ENCODE assay signal across 23 cellular contexts in the genomic region with DNA sequence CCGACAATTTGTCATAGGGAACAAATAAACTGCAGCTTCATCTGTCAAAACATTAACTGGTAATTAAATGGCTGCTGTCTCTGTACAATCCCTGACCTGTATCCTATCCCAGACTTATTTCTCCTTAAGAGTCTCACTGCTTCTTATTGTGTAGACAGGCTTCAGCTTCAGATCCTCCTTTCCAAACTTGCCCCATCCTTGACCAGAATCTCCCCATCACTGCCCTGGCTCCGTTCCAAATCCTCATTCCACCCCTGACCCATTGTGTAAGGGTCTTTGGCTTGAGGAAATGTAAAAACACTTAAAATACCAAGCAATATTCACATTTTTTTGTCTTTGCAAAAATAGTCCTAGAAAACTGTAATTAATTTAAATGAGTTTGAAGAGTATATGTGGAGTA.
"Had no signal": no experiment of that assay in that cellular context is flagged by ENCODE, and none has a peak within 500 bp of the region (broad histone marks: within the 10 kb centered on the region; RNA-seq: fewer than 3 reads in every experiment).

No MANE protein-coding gene starts in this region.

- H3K4me3 ChIP-seq: cardiac muscle cell, lower lobe of right lung, neural progenitor cell, ovary, prostate gland, right atrium auricular region, thyroid gland had no signal

- H3K27ac Mint-ChIP-seq: activated naive CD4-positive, alpha-beta T cell treated with anti-CD3 and anti-CD28 coated beads for 36 hours; activated naive CD8-positive, alpha-beta T cell treated with anti-CD3 and anti-CD28 coated beads, Interleukin-2, amount 10 ng/mL, durations not matched to agents 7 days and 5 days; activated T-cell treated with anti-CD3 and anti-CD28 coated beads, Interleukin-2, amount 50 U/mL, for 72 hours; dendritic cell treated with granulocyte-macrophage colony-stimulating factor and Interleukin-4, amounts not matched to agents 40 ng/mL and 50 ng/mL, for 4 days; naive thymus-derived CD8-positive, alpha-beta T cell; neural progenitor cell; stimulated activated naive CD8-positive, alpha-beta T cell treated with anti-CD3 and anti-CD28 coated beads, Interleukin-15, Interleukin-2, amounts not matched to agents 100 ng/mL and 50 ng/mL, for 24 hours; T-helper 1 cell treated with Interleukin-12 subunit alpha and Interleukin-12 subunit beta and Interleukin-4 antibody, amounts not matched to agents 30 μg/mL and 1 μg/mL, for 36 hours had no signal

- H3K9me3 Mint-ChIP-seq: activated naive CD8-positive, alpha-beta T cell treated with anti-CD3 and anti-CD28 coated beads, Interleukin-2, amount 10 ng/mL, durations not matched to agents 7 days and 5 days; activated T-cell treated with anti-CD3 and anti-CD28 coated beads, Interleukin-2, amount 50 U/mL, for 72 hours; dendritic cell treated with granulocyte-macrophage colony-stimulating factor and Interleukin-4, amounts not matched to agents 40 ng/mL and 50 ng/mL, for 4 days; neural progenitor cell; T-helper 1 cell treated with Interleukin-12 subunit alpha and Interleukin-12 subunit beta and Interleukin-4 antibody, amounts not matched to agents 30 μg/mL and 1 μg/mL, for 36 hours had no signal

- H3K4me1 Mint-ChIP-seq: activated naive CD8-positive, alpha-beta T cell treated with anti-CD3 and anti-CD28 coated beads, Interleukin-2, amount 10 ng/mL, durations not matched to agents 7 days and 5 days; naive thymus-derived CD8-positive, alpha-beta T cell had no signal

- H3K27me3 Mint-ChIP-seq: dendritic cell treated with granulocyte-macrophage colony-stimulating factor and Interleukin-4, amounts not matched to agents 40 ng/mL and 50 ng/mL, for 4 days had no signal

- H3K4me3 Mint-ChIP-seq: activated naive CD4-positive, alpha-beta T cell treated with anti-CD3 and anti-CD28 coated beads for 36 hours; activated naive CD8-positive, alpha-beta T cell treated with anti-CD3 and anti-CD28 coated beads, Interleukin-2, amount 10 ng/mL, durations not matched to agents 7 days and 5 days; activated T-cell treated with anti-CD3 and anti-CD28 coated beads, Interleukin-2, amount 50 U/mL, for 72 hours; dendritic cell treated with granulocyte-macrophage colony-stimulating factor and Interleukin-4, amounts not matched to agents 40 ng/mL and 50 ng/mL, for 4 days; naive thymus-derived CD8-positive, alpha-beta T cell; neural progenitor cell; stimulated activated naive CD8-positive, alpha-beta T cell treated with anti-CD3 and anti-CD28 coated beads, Interleukin-15, Interleukin-2, amounts not matched to agents 100 ng/mL and 50 ng/mL, for 24 hours; T-helper 1 cell treated with Interleukin-12 subunit alpha and Interleukin-12 subunit beta and Interleukin-4 antibody, amounts not matched to agents 30 μg/mL and 1 μg/mL, for 36 hours had no signal

- ATAC-seq: activated T-cell treated with anti-CD3 and anti-CD28 coated beads, Interleukin-2, amount 50 U/mL, for 72 hours; naive thymus-derived CD8-positive, alpha-beta T cell had no signal

- H3K36me3 Mint-ChIP-seq: activated naive CD8-positive, alpha-beta T cell treated with anti-CD3 and anti-CD28 coated beads, Interleukin-2, amount 10 ng/mL, durations not matched to agents 7 days and 5 days; naive thymus-derived CD8-positive, alpha-beta T cell; neural progenitor cell had no signal

- DNase-seq: activated CD4-positive, alpha-beta T cell treated with anti-CD3 and anti-CD28 coated beads for 4 hours; activated CD4-positive, alpha-beta T cell treated with anti-CD3 and anti-CD28 coated beads, Interleukin-2, amount 50 U/mL, for 48 hours; activated CD4-positive, CD25-positive, alpha-beta regulatory T cell; activated effector memory CD4-positive, alpha-beta T cell treated with Interleukin-2 at 50 U/mL for 16 hours; activated naive CD4-positive, alpha-beta T cell treated with anti-CD3 and anti-CD28 coated beads for 36 hours; activated naive CD8-positive, alpha-beta T cell treated with anti-CD3 and anti-CD28 coated beads, Interleukin-2, amount 10 ng/mL, durations not matched to agents 7 days and 5 days; activated T-cell treated with anti-CD3 and anti-CD28 coated beads, Interleukin-2, amount 50 U/mL, for 72 hours; effector CD8-positive, alpha-beta T cell; kidney; lower lobe of right lung; naive thymus-derived CD8-positive, alpha-beta T cell; ovary; stimulated activated CD4-positive, alpha-beta T cell treated with anti-CD3 and anti-CD28 coated beads, Interleukin-12 subunit alpha, Interleukin-12 subunit beta, amount 100 ng/mL, for 4 hours; substantia nigra; T1000; thyroid gland had no signal
